11 cellular contexts compared by ENCODE assay signal in genomic region chrX:30635630-30636029, GRCh38. TPM values are rescaled to one million over a fixed set of nuclear protein-coding genes. Genes with fewer than 3 reads are reported as not detected.
DNase-seq lines count a peak whose midpoint lies in the region; ATAC-seq and TF ChIP-seq lines count a peak whose summit lies in the region.
"Had no signal": no experiment of that assay in that cellular context is flagged by ENCODE, and none has a peak within 500 bp of the region (broad histone marks: within the 10 kb centered on the region; RNA-seq: fewer than 3 reads in every experiment).

No MANE protein-coding gene starts in this region.

- H3K4me2 ChIP-seq in osteoblast (ENCODE audit: insufficient read depth, low read length), result no peak overlapping the region
- H3K4me2 ChIP-seq: BLaER1 had no signal

- TF ChIP-seq CTCF in LNCAP (IDR thresholded peaks at IDR 0.05) (peak; percentile 43; the same call in 1 of the 2 replicates), osteoblast (IDR thresholded peaks at IDR 0.05; ENCODE audit: extremely low read depth, low read depth, low read length) (peak; percentile 39)

- peak; percentile 17 for DNase-seq in NOMO-1 treated with DMSO at 0.1 percent for 48 hours (lab: John Stamatoyannopoulos, UW; ENCODE audit: unreplicated experiment)
- DNase-seq in NOMO-1 (lab: John Stamatoyannopoulos, UW; ENCODE audit: unreplicated experiment in 2 of 2), result no peak
- peak; percentile 38 for DNase-seq in dermis blood vessel endothelial cell
- no peak for DNase-seq in osteoblast (ENCODE audit: insufficient read length, low spot score, missing footprints)
- DNase-seq in activated CD4-positive, CD25-positive, alpha-beta regulatory T cell treated with anti-CD3 and anti-CD28 coated beads, Interleukin-2, amount 50 U/mL, for 72 hours, result no peak
- DNase-seq: amygdala had no signal

- no peaks in the 10 kb centered on the region for H3K9me3 ChIP-seq in osteoblast (ENCODE audit: low read depth, low read length)

- no peak for ATAC-seq in HG03025 (IDR thresholded peaks at IDR 0.05; ENCODE audit: low FRiP score, unreplicated experiment)
- ATAC-seq in GM18873 (IDR thresholded peaks at IDR 0.05; ENCODE audit: low FRiP score, unreplicated experiment), result no peak
- ATAC-seq: stimulated activated effector memory CD8-positive, alpha-beta T cell treated with anti-CD3 and anti-CD28 coated beads, Interleukin-12 subunit alpha, Interleukin-12 subunit beta, amount 100 ng/mL, for 72 hours had no signal

- H2AFZ ChIP-seq in osteoblast (ENCODE audit: low read length), result no peak overlapping the region

- H3K4me3 ChIP-seq in osteoblast (ENCODE audit: insufficient read depth, low read length), result no peak overlapping the region
- H3K4me3 ChIP-seq: BLaER1 had no signal

- H3K79me2 ChIP-seq in osteoblast (ENCODE audit: insufficient read depth, low read length), result no peaks in the 10 kb centered on the region

- H3K4me1 ChIP-seq in osteoblast (ENCODE audit: insufficient read depth, low read length), result no peaks in the 10 kb centered on the region
- H3K4me1 ChIP-seq: BLaER1 had no signal

- no peak overlapping the region for H3K27ac ChIP-seq in osteoblast (ENCODE audit: low read depth, low read length)
- H3K27ac ChIP-seq: BLaER1 had no signal

- H3K27me3 ChIP-seq in osteoblast (ENCODE audit: insufficient read depth, low read length), result no peaks in the 10 kb centered on the region
- H3K27me3 ChIP-seq: BLaER1 had no signal

- no peaks in the 10 kb centered on the region for H4K20me1 ChIP-seq in osteoblast (ENCODE audit: insufficient read depth, low read length)
- H4K20me1 ChIP-seq: BLaER1 had no signal

- H3K36me3 ChIP-seq in osteoblast (ENCODE audit: insufficient read depth, low read length), result no peaks in the 10 kb centered on the region
- H3K36me3 ChIP-seq: BLaER1 had no signal

RNA-seq across cellular contexts. Expression of gene GK, which starts 17.6 kb away (rescaled TPM):
- total RNA-seq in dermis blood vessel endothelial cell (1.7 and 3.7 TPM in 2 replicates), osteoblast (5.8 and 7.1 TPM in 2 replicates)

RNA-seq across cellular contexts. Expression of gene TASL, which starts 58.1 kb away (rescaled TPM):
- not detected in 2 replicates for total RNA-seq in dermis blood vessel endothelial cell
- not detected in 2 replicates for total RNA-seq in osteoblast

Comparison
In these comparisons a context has a peak if more than half of its experiments do, and no peak if none do; other contexts are left out.
1. DNase-seq: peak in NOMO-1 treated with DMSO at 0.1 percent for 48 hours (single experiment) and dermis blood vessel endothelial cell (single experiment); none in NOMO-1 (0 of 2), osteoblast (single experiment) and activated CD4-positive, CD25-positive, alpha-beta regulatory T cell treated with anti-CD3 and anti-CD28 coated beads, Interleukin-2, amount 50 U/mL, for 72 hours (single experiment).